In the genomic region with DNA sequence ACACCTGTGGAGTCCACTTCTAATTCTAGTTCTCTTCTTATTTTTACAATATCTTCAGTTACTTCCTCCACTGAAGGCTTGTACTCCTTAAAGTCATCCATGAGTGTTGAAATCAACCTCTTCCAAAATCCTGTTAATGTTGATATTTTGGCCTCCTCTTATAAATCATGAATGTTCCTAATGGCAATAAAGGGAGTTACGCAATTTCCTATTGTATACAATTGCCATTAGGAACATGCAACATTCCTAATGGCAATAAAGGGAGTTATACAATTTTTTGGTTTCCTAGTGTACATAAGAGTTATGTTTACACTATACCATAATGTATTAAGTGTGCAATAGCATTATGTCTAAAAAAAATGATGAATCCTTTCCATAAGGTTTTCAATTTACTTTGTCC, we compare ENCODE assay signal across 1 cellular context.
TF ChIP-seq lines count a peak whose summit lies in the region.

No MANE protein-coding gene starts in this region.

TF ChIP-seq in Ishikawa, 13 proteins besides CTCF, POLR2A, EP300 and RAD21:
- TF ChIP-seq CEBPB (IDR thresholded peaks at IDR 0.05): peak; percentile 69
- TF ChIP-seq, protein P1, sequence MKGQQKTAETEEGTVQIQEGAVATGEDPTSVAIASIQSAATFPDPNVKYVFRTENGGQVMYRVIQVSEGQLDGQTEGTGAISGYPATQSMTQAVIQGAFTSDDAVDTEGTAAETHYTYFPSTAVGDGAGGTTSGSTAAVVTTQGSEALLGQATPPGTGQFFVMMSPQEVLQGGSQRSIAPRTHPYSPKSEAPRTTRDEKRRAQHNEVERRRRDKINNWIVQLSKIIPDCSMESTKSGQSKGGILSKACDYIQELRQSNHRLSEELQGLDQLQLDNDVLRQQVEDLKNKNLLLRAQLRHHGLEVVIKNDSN (IDR thresholded peaks at IDR 0.05): no peak
